ENCODE assay signal across 16 cellular contexts in genomic region chr4:173253561-173253960, GRCh38.
DNase-seq lines count a peak whose midpoint lies in the region; ATAC-seq, FAIRE-seq and TF ChIP-seq lines count a peak whose summit lies in the region.
"Had no signal": no experiment of that assay in that cellular context is flagged by ENCODE, and none has a peak within 500 bp of the region (broad histone marks: within the 10 kb centered on the region; RNA-seq: fewer than 3 reads in every experiment).

No MANE protein-coding gene starts in this region.

- H3K4me3 ChIP-seq in Karpas-422 (ENCODE audit: low read length) (no peak overlapping the region), astrocyte (ENCODE audit: insufficient read depth, low read depth, low read length) (no peak overlapping the region), aorta (ENCODE audit: low read length in 2 of 2) (no peak overlapping the region)
- H3K4me3 ChIP-seq: GM12878 had no signal

- no peaks in the 10 kb centered on the region for H3K9me3 Mint-ChIP-seq in astrocyte (ENCODE audit: unreplicated experiment)
- H3K9me3 Mint-ChIP-seq in stimulated activated naive B cell treated with anti-CD40 and anti-IgM and Interleukin-4, amounts not matched to agents 10 μg/mL and 1 μg/mL and 100 μg/mL, for 72 hours = peaks cover 0 to 4% of the 10 kb centered on the region in 2 donors
- H3K9me3 Mint-ChIP-seq: H9, IgD-negative memory B cell had no signal

- H3K79me2 ChIP-seq in Karpas-422 (ENCODE audit: low read length) = peaks cover 96% of the 10 kb centered on the region
- peaks cover 9% of the 10 kb centered on the region for H3K79me2 ChIP-seq in astrocyte (ENCODE audit: insufficient read depth, low read length)

- H3K27me3 ChIP-seq in Karpas-422 (ENCODE audit: low read length) (no peaks in the 10 kb centered on the region), astrocyte (ENCODE audit: insufficient read depth, low read length) (peaks cover 5% of the 10 kb centered on the region), aorta (ENCODE audit: control insufficient read depth in 1 of 2, insufficient read depth in 2 of 2, low read length in 1 of 2) (no peaks in the 10 kb centered on the region)
- H3K27me3 ChIP-seq: BE2C had no signal

- peaks cover 11% of the 10 kb centered on the region for H3K36me3 Mint-ChIP-seq in astrocyte (ENCODE audit: low read depth, unreplicated experiment)
- H3K36me3 Mint-ChIP-seq in stimulated activated naive B cell treated with anti-CD40 and anti-IgM and Interleukin-4, amounts not matched to agents 10 μg/mL and 1 μg/mL and 100 μg/mL, for 72 hours = peaks cover 16 to 30% of the 10 kb centered on the region in 2 donors

- 94 to 100% methylated on average over 2 of the region's 2 CpGs for WGBS in aorta, 2 donors

- H3K4me1 Mint-ChIP-seq in astrocyte (ENCODE audit: low read depth, unreplicated experiment) = peaks cover 17% of the 10 kb centered on the region
- peaks cover 39 to 79% of the 10 kb centered on the region in 2 donors for H3K4me1 Mint-ChIP-seq in stimulated activated naive B cell treated with anti-CD40 and anti-IgM and Interleukin-4, amounts not matched to agents 10 μg/mL and 1 μg/mL and 100 μg/mL, for 72 hours

- POLR2A ChIA-PET in GM10248 (lab: Yijun Ruan, JAX) = no interaction called here

- no peak overlapping the region for H2AFZ ChIP-seq in Karpas-422 (ENCODE audit: low read length)
- no peak overlapping the region for H2AFZ ChIP-seq in astrocyte (ENCODE audit: low read depth, low read length)

- H3K9me2 ChIP-seq in Karpas-422 (replicated peaks; ENCODE audit: insufficient read depth, low read length) = no peaks in the 10 kb centered on the region

- FAIRE-seq in astrocyte (lab: Jason Lieb, UNC) = no peak
- FAIRE-seq: GM12878, GM18507 had no signal

- no peaks in the 10 kb centered on the region for H3K9me3 ChIP-seq in Karpas-422 (ENCODE audit: low read length)
- peaks cover 6% of the 10 kb centered on the region for H3K9me3 ChIP-seq in astrocyte (ENCODE audit: insufficient read depth, low read depth, low read length)
- H3K9me3 ChIP-seq in aorta (ENCODE audit: control insufficient read depth, low read length) = no peaks in the 10 kb centered on the region
- H3K9me3 ChIP-seq: BE2C had no signal

- peak overlapping the region; percentile 26; the same call in 1 of the 2 replicates for H3K27ac ChIP-seq in Karpas-422 (ENCODE audit: low read length)
- H3K27ac ChIP-seq in astrocyte (ENCODE audit: low read depth, low read length) = no peak overlapping the region
- H3K27ac ChIP-seq in aorta (ENCODE audit: low read depth in 1 of 2, low read length in 2 of 2) = no peak overlapping the region

- DNase-seq in DMS79 treated with DMSO at 0.1 percent for 48 hours (lab: John Stamatoyannopoulos, UW) (peak; percentile 18), Karpas-422 (no peak), astrocyte (ENCODE audit: low read depth) (no peak), GM10248 (ENCODE audit: extremely low spot score) (no peak), aorta (no peak)
- no peak for DNase-seq in stimulated activated naive B cell treated with anti-CD40 and anti-IgM and Interleukin-4, amounts not matched to agents 10 μg/mL and 1 μg/mL and 100 μg/mL, for 72 hours
- DNase-seq: BE2C, H9, NCI-H1048, NCI-H146, NCI-H2081 treated with DMSO at 0.1 percent for 48 hours, SIG-M5 had no signal

- no peak overlapping the region for H3K4me3 Mint-ChIP-seq in astrocyte (ENCODE audit: unreplicated experiment)
- no peak overlapping the region for H3K4me3 Mint-ChIP-seq in stimulated activated naive B cell treated with anti-CD40 and anti-IgM and Interleukin-4, amounts not matched to agents 10 μg/mL and 1 μg/mL and 100 μg/mL, for 72 hours
- H3K4me3 Mint-ChIP-seq: H9, IgD-negative memory B cell had no signal

- no peak overlapping the region for H3K9ac ChIP-seq in Karpas-422 (ENCODE audit: low read length)
- no peak overlapping the region for H3K9ac ChIP-seq in astrocyte (ENCODE audit: low read length)

- H3K4me1 ChIP-seq in Karpas-422 (ENCODE audit: low read length) (peaks cover 71% of the 10 kb centered on the region), astrocyte (ENCODE audit: insufficient read depth, low read length) (peaks cover 9% of the 10 kb centered on the region), aorta (ENCODE audit: control insufficient read depth in 1 of 2, insufficient read depth in 2 of 2, low read length in 2 of 2) (peaks cover 0 to 7% of the 10 kb centered on the region in 2 donors)
- H3K4me1 ChIP-seq: BE2C had no signal

- CTCF ChIA-PET in GM10248 (lab: Yijun Ruan, JAX) = interaction anchor here (0.7 to 7.1 kb wide), 9 partner anchors 11 to 241 kb away, joined by 3 to 160 read pairs (median 3); no protein-coding TSS in a partner anchor

- intact Hi-C loops in aorta (cut with DNase I) = loop anchor here in 1 of 2 donors (5.0 kb wide), 1 partner anchor 86 kb away; the partner anchor contains the start of gene GALNT7

- no peaks in the 10 kb centered on the region for H3K27me3 Mint-ChIP-seq in astrocyte (ENCODE audit: low read depth, unreplicated experiment)
- H3K27me3 Mint-ChIP-seq in stimulated activated naive B cell treated with anti-CD40 and anti-IgM and Interleukin-4, amounts not matched to agents 10 μg/mL and 1 μg/mL and 100 μg/mL, for 72 hours = no peaks in the 10 kb centered on the region
- H3K27me3 Mint-ChIP-seq: IgD-negative memory B cell had no signal

- peak overlapping the region; percentile 59 for H3K27ac Mint-ChIP-seq in astrocyte (ENCODE audit: unreplicated experiment)
- H3K27ac Mint-ChIP-seq in stimulated activated naive B cell treated with anti-CD40 and anti-IgM and Interleukin-4, amounts not matched to agents 10 μg/mL and 1 μg/mL and 100 μg/mL, for 72 hours = peak overlapping the region; percentile 91
- H3K27ac Mint-ChIP-seq: H9 had no signal

- TF ChIP-seq CTCF in astrocyte (IDR thresholded peaks at IDR 0.05; ENCODE audit: insufficient read depth, low read depth, low read length) (no peak), GM10248 (IDR thresholded peaks at IDR 0.05; ENCODE audit: control extremely low read depth, extremely low read depth, low read depth, missing control alignments) (no peak)

- H3K4me2 ChIP-seq in Karpas-422 (ENCODE audit: low read depth, low read length, poor library complexity, severe bottlenecking) (no peak overlapping the region), astrocyte (ENCODE audit: low read length) (no peak overlapping the region)

- no peaks in the 10 kb centered on the region for H4K20me1 ChIP-seq in Karpas-422 (ENCODE audit: insufficient read depth, low read depth, low read length)
- peaks cover 14% of the 10 kb centered on the region for H4K20me1 ChIP-seq in astrocyte (ENCODE audit: insufficient read depth, low read length)

- H3K36me3 ChIP-seq in Karpas-422 (ENCODE audit: insufficient read depth, low read length) (0 out of 2 replicates have a peak, but pooled peaks cover 3% of the 10 kb centered on the region), astrocyte (ENCODE audit: insufficient read depth, low read length) (no peaks in the 10 kb centered on the region), aorta (ENCODE audit: control insufficient read depth in 1 of 2, insufficient read depth in 2 of 2, low read length in 1 of 2) (no peaks in the 10 kb centered on the region)
- H3K36me3 ChIP-seq: BE2C had no signal

- no peak for ATAC-seq in stimulated activated naive B cell treated with anti-CD40 and anti-IgM and Interleukin-4, amounts not matched to agents 10 μg/mL and 1 μg/mL and 100 μg/mL, for 72 hours (replicated peaks)
- ATAC-seq in HG03196 (IDR thresholded peaks at IDR 0.05; ENCODE audit: unreplicated experiment) (no peak), aorta (ENCODE audit: low FRiP score) (no peak)
- ATAC-seq: GM12878 had no signal
